In the genomic region with DNA sequence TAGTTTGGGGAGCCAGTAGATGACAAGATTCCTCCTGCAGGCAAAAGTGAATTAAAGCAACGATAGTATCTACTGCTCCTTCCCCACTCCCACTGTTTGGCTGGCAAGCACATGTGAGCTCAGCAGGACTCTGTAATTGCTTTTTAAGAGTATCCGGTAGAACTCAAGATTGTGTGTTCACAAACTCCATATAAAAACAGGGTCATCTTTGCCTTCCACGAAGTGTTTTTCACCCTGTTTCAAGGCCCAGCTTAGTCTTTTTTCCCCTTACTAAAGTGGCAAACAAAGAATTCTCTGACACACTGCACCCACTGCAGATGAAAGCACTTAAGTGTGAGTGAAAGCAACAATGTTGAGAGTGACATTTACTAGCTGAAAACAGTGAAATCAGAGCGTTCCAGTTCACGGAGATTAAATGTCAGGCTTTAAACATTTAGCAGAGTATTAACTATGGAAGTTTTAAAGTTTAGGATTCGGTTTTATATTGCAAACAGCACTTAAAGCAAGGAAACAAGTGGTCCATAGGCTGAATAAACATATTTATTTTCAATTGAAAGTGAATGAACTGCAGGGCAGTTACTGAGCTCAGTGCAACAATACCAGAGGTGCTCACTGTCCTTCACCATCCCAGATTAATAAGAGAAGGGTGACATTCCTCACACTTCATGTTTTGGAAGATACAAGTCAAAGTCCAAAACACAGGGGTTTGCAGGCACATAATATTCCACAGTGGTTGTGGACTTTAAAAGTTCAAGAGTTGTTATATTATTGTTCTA, we compare ENCODE assay signal across 10 cellular contexts.
DNase-seq lines count a peak whose midpoint lies in the region; ATAC-seq and TF ChIP-seq lines count a peak whose summit lies in the region.
"Had no signal": no experiment of that assay in that cellular context is flagged by ENCODE, and none has a peak within 500 bp of the region (broad histone marks: within the 10 kb centered on the region; RNA-seq: fewer than 3 reads in every experiment).

No MANE protein-coding gene starts in this region.

- H3K36me3 ChIP-seq in cardiac muscle cell (no peaks in the 10 kb centered on the region), muscle layer of colon (ENCODE audit: insufficient read depth, low read length) (no peaks in the 10 kb centered on the region), H7 (replicated peaks; ENCODE audit: control insufficient read depth, insufficient read depth, low read length) (no peaks in the 10 kb centered on the region), OCI-LY7 (ENCODE audit: insufficient read depth, low read length) (no peaks in the 10 kb centered on the region)
- no peaks in the 10 kb centered on the region for H3K36me3 ChIP-seq in CD4-positive, alpha-beta memory T cell (ENCODE audit: insufficient read depth, low read length)
- H3K36me3 ChIP-seq: BLaER1 had no signal

- BruUV-seq in OCI-LY7 (replicated peaks; lab: Mats Ljungman, UMichigan) = no TSS peak

- H3K27ac ChIP-seq in cardiac muscle cell (peak overlapping the region; percentile 69), dorsolateral prefrontal cortex (peak overlapping the region in 39 of 59 donors; percentile 3 to 75 (median 42)), muscle layer of colon (ENCODE audit: low read depth, low read length) (peak overlapping the region; percentile 17), OCI-LY7 (ENCODE audit: low read depth, low read length, poor library complexity, severe bottlenecking) (no peak overlapping the region)
- H3K27ac ChIP-seq in CD4-positive, alpha-beta memory T cell (ENCODE audit: low read depth, low read length) = no peak overlapping the region
- H3K27ac ChIP-seq: BLaER1 had no signal

- no peak overlapping the region for H3K4me2 ChIP-seq in OCI-LY7 (ENCODE audit: low read length)
- H3K4me2 ChIP-seq: BLaER1 had no signal

- no peaks in the 10 kb centered on the region for H3K4me1 Mint-ChIP-seq in CD4-positive, alpha-beta memory T cell

- H3K79me2 ChIP-seq in OCI-LY7 (ENCODE audit: insufficient read depth, low read depth, low read length) = no peaks in the 10 kb centered on the region

- no peaks in the 10 kb centered on the region for H3K36me3 Mint-ChIP-seq in CD4-positive, alpha-beta memory T cell

- no peaks in the 10 kb centered on the region for H3K9me2 ChIP-seq in OCI-LY7 (ENCODE audit: insufficient read depth, low read length)

- no peak overlapping the region for H3K4me3 Mint-ChIP-seq in CD4-positive, alpha-beta memory T cell

- no peaks in the 10 kb centered on the region for H3K27me3 ChIP-seq in cardiac muscle cell
- H3K27me3 ChIP-seq in dorsolateral prefrontal cortex = no peaks in the 10 kb centered on the region
- H3K27me3 ChIP-seq in muscle layer of colon (ENCODE audit: control insufficient read depth in 1 of 2, insufficient read depth in 2 of 2, low read length in 2 of 2) = no peaks in the 10 kb centered on the region
- H3K27me3 ChIP-seq in H7 (ENCODE audit: control insufficient read depth, insufficient read depth, low read length) = no peaks in the 10 kb centered on the region
- H3K27me3 ChIP-seq in CD4-positive, alpha-beta memory T cell (ENCODE audit: insufficient read depth, low read length) = no peaks in the 10 kb centered on the region
- H3K27me3 ChIP-seq: BLaER1 had no signal

- H2AFZ ChIP-seq in OCI-LY7 (ENCODE audit: low read length) = no peak overlapping the region

- CTCF ChIA-PET in CD4-positive, alpha-beta memory T cell (lab: Charles Lee; ENCODE audit: partially characterized antibody) = no interaction called here
- CTCF ChIA-PET in OCI-LY7 (lab: Charles Lee; ENCODE audit: unreplicated experiment) = no interaction called here

- no peaks in the 10 kb centered on the region for H3K9me3 Mint-ChIP-seq in CD4-positive, alpha-beta memory T cell
- H3K9me3 Mint-ChIP-seq: activated T-helper 2 cell treated with anti-CD3 and anti-CD28 coated beads, Interferon-gamma antibody, Interleukin-2, Interleukin-4, amounts not matched to agents 10 μg/mL and 5 μg/mL and 100 μg/mL, durations not matched to agents 14 hours and 24 hours and 36 hours had no signal

- no peaks in the 10 kb centered on the region for H4K20me1 ChIP-seq in OCI-LY7 (ENCODE audit: insufficient read depth, low read length)
- H4K20me1 ChIP-seq: BLaER1 had no signal

- TF ChIP-seq CTCF in cardiac muscle cell (IDR thresholded peaks at IDR 0.05; ENCODE audit: low read depth, low read length) (no peak), dorsolateral prefrontal cortex (IDR thresholded peaks at IDR 0.05 in 54 of 56, conservative IDR thresholded peaks at IDR 0.05 in 2 of 56; ENCODE audit: low read depth in 1 of 56, partially characterized antibody in 56 of 56) (no peak), OCI-LY7 (conservative IDR thresholded peaks at IDR 0.05; ENCODE audit: low read length) (no peak)

- no peak overlapping the region for H3K9ac ChIP-seq in muscle layer of colon (ENCODE audit: low read length)
- H3K9ac ChIP-seq: BLaER1 had no signal

- intact Hi-C loops in Right ventricle myocardium superior (cut with DNase I) = no loop called here
- intact Hi-C loops in dorsolateral prefrontal cortex (cut with DNase I) = no loop called here
- intact Hi-C loops in CD4-positive, alpha-beta memory T cell (cut with micrococcal nuclease) = no loop called here
- intact Hi-C loops in OCI-LY7 (cut with micrococcal nuclease; ENCODE audit: unreplicated experiment) = no loop called here

- H3K27ac Mint-ChIP-seq in CD4-positive, alpha-beta memory T cell = no peak overlapping the region
- H3K27ac Mint-ChIP-seq: activated T-helper 2 cell treated with anti-CD3 and anti-CD28 coated beads, Interferon-gamma antibody, Interleukin-2, Interleukin-4, amounts not matched to agents 10 μg/mL and 5 μg/mL and 100 μg/mL, durations not matched to agents 14 hours and 24 hours and 36 hours had no signal

- no peaks in the 10 kb centered on the region for H3K27me3 Mint-ChIP-seq in CD4-positive, alpha-beta memory T cell

- no peak for ATAC-seq in Right ventricle myocardium superior (ENCODE audit: poor library complexity)

- POLR2A ChIA-PET in CD4-positive, alpha-beta memory T cell (lab: Charles Lee; ENCODE audit: partially characterized antibody) = no interaction called here
- POLR2A ChIA-PET in OCI-LY7 (lab: Charles Lee) = interaction anchor here (0.8 to 1.7 kb wide), 2 partner anchors 19 to 130 kb away, joined by 3 to 5 read pairs; no protein-coding TSS in a partner anchor

- DNase-seq in cardiac muscle cell (ENCODE audit: low read depth in 1 of 2, low spot score in 1 of 2) (peak in 1 of 2 donors; percentile 49), Right ventricle myocardium superior (no peak), dorsolateral prefrontal cortex (no peak), H7 (no peak), OCI-LY7 (ENCODE audit: low spot score) (no peak), activated gamma-delta T cell (lab: John Stamatoyannopoulos, UW) (no peak)
- DNase-seq in CD4-positive, alpha-beta memory T cell = no peak

- no peaks in the 10 kb centered on the region for H3K9me3 ChIP-seq in cardiac muscle cell (ENCODE audit: low read depth)
- H3K9me3 ChIP-seq in muscle layer of colon (ENCODE audit: low read length) = no peaks in the 10 kb centered on the region
- no peaks in the 10 kb centered on the region for H3K9me3 ChIP-seq in CD4-positive, alpha-beta memory T cell (ENCODE audit: control insufficient read depth in 1 of 2, low read length in 2 of 2)
- H3K9me3 ChIP-seq in OCI-LY7 (ENCODE audit: low read length) = no peaks in the 10 kb centered on the region
- H3K9me3 ChIP-seq: BLaER1 had no signal

- H3K4me3 ChIP-seq in cardiac muscle cell (no peak overlapping the region), dorsolateral prefrontal cortex (peak overlapping the region in 17 of 59 donors; percentile 1 to 35 (median 11)), muscle layer of colon (ENCODE audit: low read depth in 1 of 2, low read length in 2 of 2) (peak overlapping the region in 1 of 2 donors; percentile 26), H7 (ENCODE audit: insufficient read depth, low read depth, low read length) (no peak overlapping the region), OCI-LY7 (ENCODE audit: low read depth, low read length, poor library complexity, severe bottlenecking) (no peak overlapping the region)
- H3K4me3 ChIP-seq in CD4-positive, alpha-beta memory T cell (ENCODE audit: low read length in 2 of 2) = no peak overlapping the region
- H3K4me3 ChIP-seq: BLaER1 had no signal

- peaks cover 12% of the 10 kb centered on the region for H3K4me1 ChIP-seq in cardiac muscle cell (ENCODE audit: low read depth)
- H3K4me1 ChIP-seq in muscle layer of colon (ENCODE audit: insufficient read depth, low read length) = peaks cover 20% of the 10 kb centered on the region
- no peaks in the 10 kb centered on the region for H3K4me1 ChIP-seq in CD4-positive, alpha-beta memory T cell (ENCODE audit: insufficient read depth, low read length)
- no peaks in the 10 kb centered on the region for H3K4me1 ChIP-seq in OCI-LY7 (ENCODE audit: insufficient read depth, low read length, poor library complexity, severe bottlenecking)

Comparison
In these comparisons a context has a peak if more than half of its experiments do, and no peak if none do; other contexts are left out.
1. H3K27ac ChIP-seq: peak in cardiac muscle cell (single experiment), dorsolateral prefrontal cortex (39 of 59) and muscle layer of colon (single experiment); none in CD4-positive, alpha-beta memory T cell (single experiment) and OCI-LY7 (single experiment).